Comparison of ENCODE assay signal across 10 cellular contexts in genomic region chr17:82699551-82699950, GRCh38. TPM values are rescaled to one million over a fixed set of nuclear protein-coding genes. Genes with fewer than 3 reads are reported as not detected.
A peak's percentile ranks its signal among the peaks of the same experiment; 100 is the strongest.
DNase-seq lines count a peak whose midpoint lies in the region; ATAC-seq lines count a peak whose summit lies in the region.
"Had no signal": no experiment of that assay in that cellular context is flagged by ENCODE, and none has a peak within 500 bp of the region (broad histone marks: within the 10 kb centered on the region; RNA-seq: fewer than 3 reads in every experiment).

No MANE protein-coding gene starts in this region.

- peaks cover 4% of the 10 kb centered on the region for H3K36me3 Mint-ChIP-seq in activated CD4-positive, alpha-beta T cell treated with anti-CD3 and anti-CD28 coated beads, Interleukin-2, amount 10 ng/mL, durations not matched to agents 24 days and 14 days (ENCODE audit: low read depth)
- H3K36me3 Mint-ChIP-seq in activated T-helper 1 cell treated with anti-CD3 and anti-CD28 coated beads, Interleukin-12 subunit alpha, Interleukin-12 subunit beta, Interleukin-2, Interleukin-4 antibody, amounts not matched to agents 30 ng/mL and 10 ng/mL and 1 ng/mL, durations not matched to agents 14 hours and 24 hours and 36 hours (ENCODE audit: low read depth), result no peaks in the 10 kb centered on the region
- H3K36me3 Mint-ChIP-seq in immature natural killer cell, result peaks cover 4 to 5% (median 4%) of the 10 kb centered on the region in 3 donors

- intact Hi-C loops in activated CD4-positive, alpha-beta T cell treated with anti-CD3 and anti-CD28 coated beads, Interleukin-2, amount 10 ng/mL, durations not matched to agents 24 days and 14 days (cut with micrococcal nuclease), result loop anchor here (2.0 kb wide), 1 partner anchor 51 kb away; the partner anchor contains the start of gene WDR45B
- intact Hi-C loops in activated T-helper 1 cell treated with anti-CD3 and anti-CD28 coated beads, Interleukin-12 subunit alpha, Interleukin-12 subunit beta, Interleukin-2, Interleukin-4 antibody, amounts not matched to agents 30 ng/mL and 10 ng/mL and 1 ng/mL, durations not matched to agents 14 hours and 24 hours and 36 hours (cut with micrococcal nuclease), result no loop called here

- H3K9me3 Mint-ChIP-seq in activated CD4-positive, alpha-beta T cell treated with anti-CD3 and anti-CD28 coated beads, Interleukin-2, amount 10 ng/mL, durations not matched to agents 24 days and 14 days, result peaks cover 4% of the 10 kb centered on the region
- H3K9me3 Mint-ChIP-seq in activated T-helper 1 cell treated with anti-CD3 and anti-CD28 coated beads, Interleukin-12 subunit alpha, Interleukin-12 subunit beta, Interleukin-2, Interleukin-4 antibody, amounts not matched to agents 30 ng/mL and 10 ng/mL and 1 ng/mL, durations not matched to agents 14 hours and 24 hours and 36 hours, result peaks cover 8% of the 10 kb centered on the region
- H3K9me3 Mint-ChIP-seq in immature natural killer cell, result peaks cover 0 to 4% (median under 1%) of the 10 kb centered on the region in 6 donors
- H3K9me3 Mint-ChIP-seq in stimulated activated naive CD8-positive, alpha-beta T cell treated with anti-CD3 and anti-CD28 coated beads, Interleukin-15, amount 100 ng/mL, for 72 hours, result peaks cover 4 to 6% of the 10 kb centered on the region in 2 donors

- no peak for DNase-seq in activated CD4-positive, alpha-beta T cell treated with anti-CD3 and anti-CD28 coated beads, Interleukin-2, amount 10 ng/mL, durations not matched to agents 24 days and 14 days
- DNase-seq in activated CD4-positive, alpha-beta T cell treated with anti-CD3 and anti-CD28 coated beads for 4 hours, result no peak
- no peak for DNase-seq in activated T-helper 1 cell treated with anti-CD3 and anti-CD28 coated beads, Interleukin-12 subunit alpha, Interleukin-12 subunit beta, Interleukin-2, Interleukin-4 antibody, amounts not matched to agents 30 ng/mL and 10 ng/mL and 1 ng/mL, durations not matched to agents 14 hours and 24 hours and 36 hours (ENCODE audit: low spot score)
- DNase-seq in immature natural killer cell (no peak), NCI-H2227 (lab: John Stamatoyannopoulos, UW; ENCODE audit: unreplicated experiment) (no peak), NCI-H146 treated with DMSO at 0.1 percent for 48 hours (lab: John Stamatoyannopoulos, UW; ENCODE audit: unreplicated experiment) (no peak)
- no peak for DNase-seq in stimulated activated naive CD8-positive, alpha-beta T cell treated with anti-CD3 and anti-CD28 coated beads, Interleukin-15, amount 100 ng/mL, for 72 hours
- DNase-seq: activated CD4-positive, CD25-positive, alpha-beta regulatory T cell treated with anti-CD3 and anti-CD28 coated beads, Interleukin-2, amount 50 U/mL, for 72 hours; dermis blood vessel endothelial cell had no signal

- H3K27me3 Mint-ChIP-seq in activated CD4-positive, alpha-beta T cell treated with anti-CD3 and anti-CD28 coated beads, Interleukin-2, amount 10 ng/mL, durations not matched to agents 24 days and 14 days, result peaks cover 10% of the 10 kb centered on the region
- peaks cover 8% of the 10 kb centered on the region for H3K27me3 Mint-ChIP-seq in activated T-helper 1 cell treated with anti-CD3 and anti-CD28 coated beads, Interleukin-12 subunit alpha, Interleukin-12 subunit beta, Interleukin-2, Interleukin-4 antibody, amounts not matched to agents 30 ng/mL and 10 ng/mL and 1 ng/mL, durations not matched to agents 14 hours and 24 hours and 36 hours (ENCODE audit: insufficient read depth)
- H3K27me3 Mint-ChIP-seq in immature natural killer cell (ENCODE audit: low read depth in 3 of 3), result peaks cover 2 to 6% (median 3%) of the 10 kb centered on the region in 3 donors
- H3K27me3 Mint-ChIP-seq in stimulated activated naive CD8-positive, alpha-beta T cell treated with anti-CD3 and anti-CD28 coated beads, Interleukin-15, amount 100 ng/mL, for 72 hours, result peaks cover 12% of the 10 kb centered on the region

- H3K27ac Mint-ChIP-seq in activated CD4-positive, alpha-beta T cell treated with anti-CD3 and anti-CD28 coated beads, Interleukin-2, amount 10 ng/mL, durations not matched to agents 24 days and 14 days, result no peak overlapping the region
- H3K27ac Mint-ChIP-seq in activated T-helper 1 cell treated with anti-CD3 and anti-CD28 coated beads, Interleukin-12 subunit alpha, Interleukin-12 subunit beta, Interleukin-2, Interleukin-4 antibody, amounts not matched to agents 30 ng/mL and 10 ng/mL and 1 ng/mL, durations not matched to agents 14 hours and 24 hours and 36 hours, result no peak overlapping the region
- H3K27ac Mint-ChIP-seq in immature natural killer cell, result peak overlapping the region in 4 of 6 donors; percentile 36 to 81 (median 57)
- H3K27ac Mint-ChIP-seq in stimulated activated naive CD8-positive, alpha-beta T cell treated with anti-CD3 and anti-CD28 coated beads, Interleukin-15, amount 100 ng/mL, for 72 hours, result no peak overlapping the region

- ATAC-seq in stimulated activated naive CD8-positive, alpha-beta T cell treated with anti-CD3 and anti-CD28 coated beads, Interleukin-15, amount 100 ng/mL, for 72 hours, result no peak
- ATAC-seq in HG02938 (IDR thresholded peaks at IDR 0.05; ENCODE audit: unreplicated experiment), result no peak

- H3K4me3 Mint-ChIP-seq in activated CD4-positive, alpha-beta T cell treated with anti-CD3 and anti-CD28 coated beads, Interleukin-2, amount 10 ng/mL, durations not matched to agents 24 days and 14 days, result peak overlapping the region; percentile 84
- H3K4me3 Mint-ChIP-seq in activated T-helper 1 cell treated with anti-CD3 and anti-CD28 coated beads, Interleukin-12 subunit alpha, Interleukin-12 subunit beta, Interleukin-2, Interleukin-4 antibody, amounts not matched to agents 30 ng/mL and 10 ng/mL and 1 ng/mL, durations not matched to agents 14 hours and 24 hours and 36 hours, result peak overlapping the region; percentile 81
- H3K4me3 Mint-ChIP-seq in immature natural killer cell, result peak overlapping the region; percentile 86 to 94 (median 93)
- peak overlapping the region; percentile 78 to 88 for H3K4me3 Mint-ChIP-seq in stimulated activated naive CD8-positive, alpha-beta T cell treated with anti-CD3 and anti-CD28 coated beads, Interleukin-15, amount 100 ng/mL, for 72 hours

- peaks cover 4% of the 10 kb centered on the region for H3K4me1 Mint-ChIP-seq in activated CD4-positive, alpha-beta T cell treated with anti-CD3 and anti-CD28 coated beads, Interleukin-2, amount 10 ng/mL, durations not matched to agents 24 days and 14 days
- no peaks in the 10 kb centered on the region for H3K4me1 Mint-ChIP-seq in activated T-helper 1 cell treated with anti-CD3 and anti-CD28 coated beads, Interleukin-12 subunit alpha, Interleukin-12 subunit beta, Interleukin-2, Interleukin-4 antibody, amounts not matched to agents 30 ng/mL and 10 ng/mL and 1 ng/mL, durations not matched to agents 14 hours and 24 hours and 36 hours (ENCODE audit: low read depth)
- peaks cover 6 to 11% of the 10 kb centered on the region in 2 donors for H3K4me1 Mint-ChIP-seq in immature natural killer cell
- H3K4me1 Mint-ChIP-seq in stimulated activated naive CD8-positive, alpha-beta T cell treated with anti-CD3 and anti-CD28 coated beads, Interleukin-15, amount 100 ng/mL, for 72 hours, result peaks cover 18% of the 10 kb centered on the region

RNA-seq across cellular contexts. Expression of gene RAB40B, which starts 1.1 kb away (rescaled TPM):
- 4.9 and 5.4 TPM in 2 replicates for total RNA-seq in activated CD4-positive, alpha-beta T cell treated with anti-CD3 and anti-CD28 coated beads, Interleukin-2, amount 10 ng/mL, durations not matched to agents 24 days and 14 days
- total RNA-seq in activated T-helper 1 cell treated with anti-CD3 and anti-CD28 coated beads, Interleukin-12 subunit alpha, Interleukin-12 subunit beta, Interleukin-2, Interleukin-4 antibody, amounts not matched to agents 30 ng/mL and 10 ng/mL and 1 ng/mL, durations not matched to agents 14 hours and 24 hours and 36 hours, result 3.6 and 5.2 TPM in 2 replicates
- polyA plus RNA-seq in immature natural killer cell, result 1 to 10 TPM; 3.1 to 4.4 (median 3.9) TPM

RNA-seq across cellular contexts. Expression of gene FN3KRP, which starts 17.0 kb away (rescaled TPM):
- total RNA-seq in activated CD4-positive, alpha-beta T cell treated with anti-CD3 and anti-CD28 coated beads, Interleukin-2, amount 10 ng/mL, durations not matched to agents 24 days and 14 days, result 38.7 and 43.4 TPM in 2 replicates
- total RNA-seq in activated T-helper 1 cell treated with anti-CD3 and anti-CD28 coated beads, Interleukin-12 subunit alpha, Interleukin-12 subunit beta, Interleukin-2, Interleukin-4 antibody, amounts not matched to agents 30 ng/mL and 10 ng/mL and 1 ng/mL, durations not matched to agents 14 hours and 24 hours and 36 hours, result 37.6 and 43.7 TPM in 2 replicates
- polyA plus RNA-seq in immature natural killer cell, result 10 to 100 TPM; 23.7 to 76.6 (median 47.3) TPM

RNA-seq across cellular contexts. Expression of gene FN3K, which starts 35.9 kb away (rescaled TPM):
- total RNA-seq in activated CD4-positive, alpha-beta T cell treated with anti-CD3 and anti-CD28 coated beads, Interleukin-2, amount 10 ng/mL, durations not matched to agents 24 days and 14 days, result 2.9 and 3.7 TPM in 2 replicates
- 1.9 and 2.7 TPM in 2 replicates for total RNA-seq in activated T-helper 1 cell treated with anti-CD3 and anti-CD28 coated beads, Interleukin-12 subunit alpha, Interleukin-12 subunit beta, Interleukin-2, Interleukin-4 antibody, amounts not matched to agents 30 ng/mL and 10 ng/mL and 1 ng/mL, durations not matched to agents 14 hours and 24 hours and 36 hours
- 1 to 10 TPM in 1 of 3 donors, under 1 TPM in 2; 0.18 to 1.1 (median 0.50) TPM for polyA plus RNA-seq in immature natural killer cell

RNA-seq across cellular contexts. Expression of gene WDR45B, which starts 51.3 kb away (rescaled TPM):
- 62.8 and 66.8 TPM in 2 replicates for total RNA-seq in activated CD4-positive, alpha-beta T cell treated with anti-CD3 and anti-CD28 coated beads, Interleukin-2, amount 10 ng/mL, durations not matched to agents 24 days and 14 days
- total RNA-seq in activated T-helper 1 cell treated with anti-CD3 and anti-CD28 coated beads, Interleukin-12 subunit alpha, Interleukin-12 subunit beta, Interleukin-2, Interleukin-4 antibody, amounts not matched to agents 30 ng/mL and 10 ng/mL and 1 ng/mL, durations not matched to agents 14 hours and 24 hours and 36 hours, result 55.1 and 56.7 TPM in 2 replicates
- polyA plus RNA-seq in immature natural killer cell, result 10 to 100 TPM; 34.3 to 65.5 (median 48.9) TPM

RNA-seq across cellular contexts. Expression of gene TBCD, which starts 52.3 kb away (rescaled TPM):
- total RNA-seq in activated CD4-positive, alpha-beta T cell treated with anti-CD3 and anti-CD28 coated beads, Interleukin-2, amount 10 ng/mL, durations not matched to agents 24 days and 14 days, result 117 and 122 TPM in 2 replicates
- 106 and 111 TPM in 2 replicates for total RNA-seq in activated T-helper 1 cell treated with anti-CD3 and anti-CD28 coated beads, Interleukin-12 subunit alpha, Interleukin-12 subunit beta, Interleukin-2, Interleukin-4 antibody, amounts not matched to agents 30 ng/mL and 10 ng/mL and 1 ng/mL, durations not matched to agents 14 hours and 24 hours and 36 hours
- polyA plus RNA-seq in immature natural killer cell, result 100 to 1,000 TPM in 1 of 3 donors, 10 to 100 TPM in 2; 70.2 to 142 (median 99.7) TPM

Comparison
In these comparisons a context has a peak if more than half of its experiments do, and no peak if none do; other contexts are left out.
1. H3K27ac Mint-ChIP-seq: peak in immature natural killer cell (4 of 6); none in activated CD4-positive, alpha-beta T cell treated with anti-CD3 and anti-CD28 coated beads, Interleukin-2, amount 10 ng/mL, durations not matched to agents 24 days and 14 days (single experiment), activated T-helper 1 cell treated with anti-CD3 and anti-CD28 coated beads, Interleukin-12 subunit alpha, Interleukin-12 subunit beta, Interleukin-2, Interleukin-4 antibody, amounts not matched to agents 30 ng/mL and 10 ng/mL and 1 ng/mL, durations not matched to agents 14 hours and 24 hours and 36 hours (single experiment) and stimulated activated naive CD8-positive, alpha-beta T cell treated with anti-CD3 and anti-CD28 coated beads, Interleukin-15, amount 100 ng/mL, for 72 hours (0 of 2).
2. Peak in every context shown above with its lines, with median percentiles within 50 percentile points of each other: H3K4me3 Mint-ChIP-seq.